In the genomic region with DNA sequence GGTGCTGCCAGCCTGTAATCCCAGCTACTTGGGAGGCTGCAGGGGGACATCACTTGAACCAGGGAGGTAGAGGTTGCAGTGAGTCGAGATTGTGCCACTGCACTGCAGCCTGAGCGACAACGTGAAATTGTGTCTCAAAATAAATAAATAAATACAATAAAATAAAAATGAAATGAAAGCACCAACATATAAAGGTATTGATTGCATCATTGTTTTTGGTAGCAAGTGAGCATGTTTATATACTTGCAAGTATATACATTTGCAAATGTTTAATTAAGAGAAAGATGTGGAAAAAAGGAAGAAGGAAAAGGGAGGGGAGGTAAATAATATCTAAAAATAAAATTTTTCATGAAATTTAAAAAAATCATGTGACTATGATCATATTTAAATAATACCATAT, we compare ENCODE assay signal across 3 cellular contexts.
TF ChIP-seq lines count a peak whose summit lies in the region.

No MANE protein-coding gene starts in this region.

TF ChIP-seq in HepG2, 621 proteins besides CTCF, POLR2A, EP300 and RAD21:
- TF ChIP-seq ZNF138 (CRISPR knock-in tag; IDR thresholded peaks at IDR 0.05; ENCODE audit: low read depth) (no peak), PHF20 (CRISPR knock-in tag; IDR thresholded peaks at IDR 0.05) (no peak), ZNF720 (CRISPR knock-in tag; IDR thresholded peaks at IDR 0.05) (no peak), HOXA5 (CRISPR knock-in tag; IDR thresholded peaks at IDR 0.05) (no peak), ATF7 (IDR thresholded peaks at IDR 0.05) (peak; percentile 54; the same call in 1 of the 2 replicates), ATF7 (CRISPR knock-in tag; IDR thresholded peaks at IDR 0.05) (no peak), NFE2L1 (CRISPR knock-in tag; IDR thresholded peaks at IDR 0.05; ENCODE audit: borderline replicate concordance) (no peak)

TF ChIP-seq in IMR-90, 13 proteins besides CTCF, POLR2A, EP300 and RAD21:
- TF ChIP-seq RCOR1 (IDR thresholded peaks at IDR 0.05; ENCODE audit: insufficient replicate concordance, low read length) (no peak), CEBPB (IDR thresholded peaks at IDR 0.05; ENCODE audit: low read depth, low read length) (0 out of 2 replicates have a peak, but pooled peaks have one; percentile 18), MXI1 (IDR thresholded peaks at IDR 0.05; ENCODE audit: borderline replicate concordance, low read depth, low read length) (no peak)
- TF ChIP-seq, protein P1, sequence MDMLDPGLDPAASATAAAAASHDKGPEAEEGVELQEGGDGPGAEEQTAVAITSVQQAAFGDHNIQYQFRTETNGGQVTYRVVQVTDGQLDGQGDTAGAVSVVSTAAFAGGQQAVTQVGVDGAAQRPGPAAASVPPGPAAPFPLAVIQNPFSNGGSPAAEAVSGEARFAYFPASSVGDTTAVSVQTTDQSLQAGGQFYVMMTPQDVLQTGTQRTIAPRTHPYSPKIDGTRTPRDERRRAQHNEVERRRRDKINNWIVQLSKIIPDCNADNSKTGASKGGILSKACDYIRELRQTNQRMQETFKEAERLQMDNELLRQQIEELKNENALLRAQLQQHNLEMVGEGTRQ (IDR thresholded peaks at IDR 0.05; ENCODE audit: low read depth, low read length): no peak
TF ChIP-seq in IMR-90: peak in this region for 1.

TF ChIP-seq in K562, 482 proteins besides CTCF, POLR2A, EP300 and RAD21:
- TF ChIP-seq CEBPG (CRISPR knock-in tag; IDR thresholded peaks at IDR 0.05): no peak
- TF ChIP-seq CEBPG (tag; conservative IDR thresholded peaks at IDR 0.05 in 1 of 2, IDR thresholded peaks at IDR 0.05 in 1 of 2): peak in 1 of 2 experiments; percentile 57; a peak in 2 of 4 replicates
- TF ChIP-seq CEBPB (tag; IDR thresholded peaks at IDR 0.05): no peak
- TF ChIP-seq ZNF707 (CRISPR knock-in tag; conservative IDR thresholded peaks at IDR 0.05): no peak
- no peak for TF ChIP-seq SAFB (IDR thresholded peaks at IDR 0.05; ENCODE audit: borderline replicate concordance, low read depth, low read length)
- no peak for TF ChIP-seq NCOA4 (IDR thresholded peaks at IDR 0.05; ENCODE audit: partially characterized antibody)
- TF ChIP-seq, protein P2, sequence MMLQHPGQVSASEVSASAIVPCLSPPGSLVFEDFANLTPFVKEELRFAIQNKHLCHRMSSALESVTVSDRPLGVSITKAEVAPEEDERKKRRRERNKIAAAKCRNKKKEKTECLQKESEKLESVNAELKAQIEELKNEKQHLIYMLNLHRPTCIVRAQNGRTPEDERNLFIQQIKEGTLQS (IDR thresholded peaks at IDR 0.05): peak; percentile 54; the same call in 1 of the 2 replicates
- TF ChIP-seq, protein P2 (CRISPR knock-in tag; conservative IDR thresholded peaks at IDR 0.05): no peak
- TF ChIP-seq KDM1A (IDR thresholded peaks at IDR 0.05): no peak
- TF ChIP-seq, protein P3, sequence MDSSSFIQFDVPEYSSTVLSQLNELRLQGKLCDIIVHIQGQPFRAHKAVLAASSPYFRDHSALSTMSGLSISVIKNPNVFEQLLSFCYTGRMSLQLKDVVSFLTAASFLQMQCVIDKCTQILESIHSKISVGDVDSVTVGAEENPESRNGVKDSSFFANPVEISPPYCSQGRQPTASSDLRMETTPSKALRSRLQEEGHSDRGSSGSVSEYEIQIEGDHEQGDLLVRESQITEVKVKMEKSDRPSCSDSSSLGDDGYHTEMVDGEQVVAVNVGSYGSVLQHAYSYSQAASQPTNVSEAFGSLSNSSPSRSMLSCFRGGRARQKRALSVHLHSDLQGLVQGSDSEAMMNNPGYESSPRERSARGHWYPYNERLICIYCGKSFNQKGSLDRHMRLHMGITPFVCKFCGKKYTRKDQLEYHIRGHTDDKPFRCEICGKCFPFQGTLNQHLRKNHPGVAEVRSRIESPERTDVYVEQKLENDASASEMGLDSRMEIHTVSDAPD (CRISPR knock-in tag; IDR thresholded peaks at IDR 0.05): no peak
TF ChIP-seq in K562: peak in this region for 2.
